In the genomic region with DNA sequence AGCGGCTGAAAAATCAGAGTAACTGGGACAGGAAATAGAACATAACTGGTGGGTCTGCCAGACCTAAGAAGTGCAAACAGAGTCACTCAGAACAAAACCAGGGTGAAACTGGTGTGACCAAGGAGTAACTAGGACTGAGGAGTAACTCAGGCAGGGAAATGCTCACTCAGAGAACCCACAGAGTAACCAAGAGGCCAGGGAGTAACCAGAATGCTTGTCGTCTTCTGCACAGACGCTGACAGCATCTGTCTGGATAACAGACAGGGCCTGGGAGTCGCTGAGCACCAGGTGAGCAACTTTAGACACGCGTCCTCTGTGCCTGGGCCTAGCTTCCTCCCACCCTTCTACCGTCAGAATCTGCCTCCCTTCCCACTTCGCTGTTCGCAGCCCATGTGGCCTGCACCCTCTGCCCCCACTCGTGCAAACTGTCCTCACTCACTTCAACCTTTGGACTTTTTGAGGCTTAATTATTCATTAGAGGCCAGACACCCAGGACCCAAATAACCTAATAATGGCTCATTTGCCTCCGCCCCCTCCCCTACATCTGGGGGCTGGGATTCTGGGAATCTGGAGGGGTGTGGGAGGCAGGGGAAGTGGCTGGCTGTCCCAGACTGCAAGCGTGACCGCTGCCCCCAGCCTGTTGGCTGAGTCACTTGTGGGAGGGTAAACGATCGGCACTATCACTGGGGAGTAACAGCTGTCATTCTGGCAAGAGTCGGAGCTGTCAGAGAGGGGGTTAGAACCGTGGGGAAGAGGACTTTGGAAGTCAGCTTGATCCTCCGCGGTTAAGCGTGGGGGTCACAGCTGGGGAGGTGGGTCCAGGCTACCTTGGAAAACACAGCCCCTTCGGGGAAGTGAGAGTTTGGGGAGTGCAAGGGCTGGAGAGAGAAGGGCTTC, we compare ENCODE assay signal across 9 cellular contexts. TPM values are rescaled to one million over a fixed set of nuclear protein-coding genes. Genes with fewer than 3 reads are reported as not detected.
A peak's percentile ranks its signal among the peaks of the same experiment; 100 is the strongest.
DNase-seq lines count a peak whose midpoint lies in the region; ATAC-seq, FAIRE-seq and TF ChIP-seq lines count a peak whose summit lies in the region.
"Had no signal": no experiment of that assay in that cellular context is flagged by ENCODE, and none has a peak within 500 bp of the region (broad histone marks: within the 10 kb centered on the region; RNA-seq: fewer than 3 reads in every experiment).

No MANE protein-coding gene starts in this region.

- peak; percentile 77 to 78 for ATAC-seq in CD4-positive, CD25-positive, alpha-beta regulatory T cell (ENCODE audit: low read depth in 2 of 2)
- peak; percentile 94 for ATAC-seq in GM19395 (IDR thresholded peaks at IDR 0.05; ENCODE audit: unreplicated experiment)
- peak; percentile 73 for ATAC-seq in HG03439 (IDR thresholded peaks at IDR 0.05; ENCODE audit: unreplicated experiment)
- ATAC-seq in SK-N-SH treated with all-trans-retinoic acid at 6 μM for 48 hours = peak; percentile 72

- H3K9me3 ChIP-seq in CD4-positive, CD25-positive, alpha-beta regulatory T cell (ENCODE audit: control insufficient read depth in 2 of 2, low read length in 2 of 2) = no peaks in the 10 kb centered on the region
- no peaks in the 10 kb centered on the region for H3K9me3 ChIP-seq in astrocyte (ENCODE audit: insufficient read depth, low read depth, low read length)
- H3K9me3 ChIP-seq: SJSA1 had no signal

- peak overlapping the region; percentile 93 to 99 (median 95) for H3K27ac Mint-ChIP-seq in CD4-positive, CD25-positive, alpha-beta regulatory T cell
- H3K27ac Mint-ChIP-seq in astrocyte (ENCODE audit: unreplicated experiment) = peak overlapping the region; percentile 94

- FAIRE-seq in astrocyte (lab: Jason Lieb, UNC) = no peak

- H3K27me3 Mint-ChIP-seq in CD4-positive, CD25-positive, alpha-beta regulatory T cell = no peaks in the 10 kb centered on the region
- H3K27me3 Mint-ChIP-seq in astrocyte (ENCODE audit: low read depth, unreplicated experiment) = peaks cover 21% of the 10 kb centered on the region

- peak overlapping the region; percentile 87 for H3K4me3 ChIP-seq in CD4-positive, CD25-positive, alpha-beta regulatory T cell (ENCODE audit: low read depth, low read length)
- H3K4me3 ChIP-seq in astrocyte (ENCODE audit: insufficient read depth, low read depth, low read length) = peak overlapping the region; percentile 52
- H3K4me3 ChIP-seq: SJSA1 had no signal

- H3K27ac ChIP-seq in CD4-positive, CD25-positive, alpha-beta regulatory T cell (ENCODE audit: insufficient read depth, low read length, poor library complexity, severe bottlenecking) = peak overlapping the region; percentile 79
- no peak overlapping the region for H3K27ac ChIP-seq in astrocyte (ENCODE audit: low read depth, low read length)
- H3K27ac ChIP-seq: SJSA1 had no signal

- peaks cover 0 to 1% (median 0%) of the 10 kb centered on the region in 7 donors for H3K9me3 Mint-ChIP-seq in CD4-positive, CD25-positive, alpha-beta regulatory T cell
- peaks cover 2% of the 10 kb centered on the region for H3K9me3 Mint-ChIP-seq in astrocyte (ENCODE audit: unreplicated experiment)

- peak overlapping the region; percentile 88 for H3K4me2 ChIP-seq in astrocyte (ENCODE audit: low read length)

- H3K9ac ChIP-seq in astrocyte (ENCODE audit: low read length) = peak overlapping the region; percentile 45

- H3K4me1 Mint-ChIP-seq in CD4-positive, CD25-positive, alpha-beta regulatory T cell = peaks cover 8 to 75% (median 28%) of the 10 kb centered on the region in 4 donors
- peaks cover 26% of the 10 kb centered on the region for H3K4me1 Mint-ChIP-seq in astrocyte (ENCODE audit: low read depth, unreplicated experiment)

- H3K79me2 ChIP-seq in astrocyte (ENCODE audit: insufficient read depth, low read length) = no peaks in the 10 kb centered on the region

- no peaks in the 10 kb centered on the region for H4K20me1 ChIP-seq in astrocyte (ENCODE audit: insufficient read depth, low read length)

- no peak for TF ChIP-seq CTCF in astrocyte (IDR thresholded peaks at IDR 0.05; ENCODE audit: insufficient read depth, low read depth, low read length)

- H3K27me3 ChIP-seq in CD4-positive, CD25-positive, alpha-beta regulatory T cell (ENCODE audit: control insufficient read depth, insufficient read depth, low read length) = no peaks in the 10 kb centered on the region
- H3K27me3 ChIP-seq in astrocyte (ENCODE audit: insufficient read depth, low read length) = no peaks in the 10 kb centered on the region
- H3K27me3 ChIP-seq: SJSA1 had no signal

- peaks cover 53% of the 10 kb centered on the region for H3K4me1 ChIP-seq in CD4-positive, CD25-positive, alpha-beta regulatory T cell (ENCODE audit: control insufficient read depth, insufficient read depth, low read length, poor library complexity, severe bottlenecking)
- peaks cover 15% of the 10 kb centered on the region for H3K4me1 ChIP-seq in astrocyte (ENCODE audit: insufficient read depth, low read length)

- peak; percentile 27 to 89 (median 76) for DNase-seq in CD4-positive, CD25-positive, alpha-beta regulatory T cell
- DNase-seq in astrocyte (ENCODE audit: low read depth) (peak; percentile 47), islet precursor cell (peak; percentile 91), NCI-H510A treated with DMSO at 0.1 percent for 48 hours (lab: John Stamatoyannopoulos, UW) (no peak)
- peak; percentile 31 to 53 for DNase-seq in stimulated activated CD4-positive, alpha-beta T cell treated with anti-CD3 and anti-CD28 coated beads, Interleukin-1b, Interleukin-23, amount 100 ng/mL, for 4 hours (ENCODE audit: low read depth in 2 of 2)

- H3K4me3 Mint-ChIP-seq in CD4-positive, CD25-positive, alpha-beta regulatory T cell = peak overlapping the region; percentile 89 to 96 (median 96)
- peak overlapping the region; percentile 82 for H3K4me3 Mint-ChIP-seq in astrocyte (ENCODE audit: unreplicated experiment)

- H2AFZ ChIP-seq in astrocyte (ENCODE audit: low read depth, low read length) = peak overlapping the region; percentile 83

- H3K36me3 Mint-ChIP-seq in CD4-positive, CD25-positive, alpha-beta regulatory T cell = peaks cover 17% of the 10 kb centered on the region
- no peaks in the 10 kb centered on the region for H3K36me3 Mint-ChIP-seq in astrocyte (ENCODE audit: low read depth, unreplicated experiment)

- H3K36me3 ChIP-seq in CD4-positive, CD25-positive, alpha-beta regulatory T cell (ENCODE audit: control insufficient read depth, insufficient read depth, low read length) = peaks cover 28% of the 10 kb centered on the region
- no peaks in the 10 kb centered on the region for H3K36me3 ChIP-seq in astrocyte (ENCODE audit: insufficient read depth, low read length)
- H3K36me3 ChIP-seq: SJSA1 had no signal

TF ChIP-seq in SK-N-SH treated with all-trans-retinoic acid at 6 μM for 48 hours, 23 proteins besides CTCF, POLR2A, EP300 and RAD21 (continues in another document):
- no peak for TF ChIP-seq ISL1 (CRISPR knock-in tag; IDR thresholded peaks at IDR 0.05)
- no peak for TF ChIP-seq ZC3H10 (CRISPR knock-in tag; IDR thresholded peaks at IDR 0.05)
- TF ChIP-seq, protein P1, sequence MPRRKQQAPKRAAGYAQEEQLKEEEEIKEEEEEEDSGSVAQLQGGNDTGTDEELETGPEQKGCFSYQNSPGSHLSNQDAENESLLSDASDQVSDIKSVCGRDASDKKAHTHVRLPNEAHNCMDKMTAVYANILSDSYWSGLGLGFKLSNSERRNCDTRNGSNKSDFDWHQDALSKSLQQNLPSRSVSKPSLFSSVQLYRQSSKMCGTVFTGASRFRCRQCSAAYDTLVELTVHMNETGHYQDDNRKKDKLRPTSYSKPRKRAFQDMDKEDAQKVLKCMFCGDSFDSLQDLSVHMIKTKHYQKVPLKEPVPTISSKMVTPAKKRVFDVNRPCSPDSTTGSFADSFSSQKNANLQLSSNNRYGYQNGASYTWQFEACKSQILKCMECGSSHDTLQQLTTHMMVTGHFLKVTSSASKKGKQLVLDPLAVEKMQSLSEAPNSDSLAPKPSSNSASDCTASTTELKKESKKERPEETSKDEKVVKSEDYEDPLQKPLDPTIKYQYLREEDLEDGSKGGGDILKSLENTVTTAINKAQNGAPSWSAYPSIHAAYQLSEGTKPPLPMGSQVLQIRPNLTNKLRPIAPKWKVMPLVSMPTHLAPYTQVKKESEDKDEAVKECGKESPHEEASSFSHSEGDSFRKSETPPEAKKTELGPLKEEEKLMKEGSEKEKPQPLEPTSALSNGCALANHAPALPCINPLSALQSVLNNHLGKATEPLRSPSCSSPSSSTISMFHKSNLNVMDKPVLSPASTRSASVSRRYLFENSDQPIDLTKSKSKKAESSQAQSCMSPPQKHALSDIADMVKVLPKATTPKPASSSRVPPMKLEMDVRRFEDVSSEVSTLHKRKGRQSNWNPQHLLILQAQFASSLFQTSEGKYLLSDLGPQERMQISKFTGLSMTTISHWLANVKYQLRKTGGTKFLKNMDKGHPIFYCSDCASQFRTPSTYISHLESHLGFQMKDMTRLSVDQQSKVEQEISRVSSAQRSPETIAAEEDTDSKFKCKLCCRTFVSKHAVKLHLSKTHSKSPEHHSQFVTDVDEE (CRISPR knock-in tag; IDR thresholded peaks at IDR 0.05) = no peak
- no peak for TF ChIP-seq GLIS3 (CRISPR knock-in tag; IDR thresholded peaks at IDR 0.05)
- TF ChIP-seq ZNF70 (CRISPR knock-in tag; IDR thresholded peaks at IDR 0.05) = no peak
- TF ChIP-seq PATZ1 (CRISPR knock-in tag; IDR thresholded peaks at IDR 0.05; ENCODE audit: borderline replicate concordance) = no peak
- no peak for TF ChIP-seq ZFP3 (CRISPR knock-in tag; IDR thresholded peaks at IDR 0.05)
- TF ChIP-seq RARB (CRISPR knock-in tag; IDR thresholded peaks at IDR 0.05) = no peak

RNA-seq across cellular contexts. Expression of gene AQP3, which starts 0.6 kb away (rescaled TPM):
- 140 TPM for total RNA-seq in CD4-positive, CD25-positive, alpha-beta regulatory T cell
- 100 to 1,000 TPM; 371 to 543 (median 391) TPM for polyA plus RNA-seq in CD4-positive, CD25-positive, alpha-beta regulatory T cell
- total RNA-seq in astrocyte = 3.2 and 4.6 TPM in 2 replicates
- total RNA-seq: SJSA1 had no signal

RNA-seq across cellular contexts. Expression of gene NOL6, which starts 27.0 kb away (rescaled TPM):
- 29.4 TPM for total RNA-seq in CD4-positive, CD25-positive, alpha-beta regulatory T cell
- 10 to 100 TPM; 13.4 to 20.5 (median 14.0) TPM for polyA plus RNA-seq in CD4-positive, CD25-positive, alpha-beta regulatory T cell
- total RNA-seq in astrocyte = 57.2 and 60.1 TPM in 2 replicates

RNA-seq across cellular contexts. Expression of gene AQP7, which starts 44.4 kb away (rescaled TPM):
- total RNA-seq in CD4-positive, CD25-positive, alpha-beta regulatory T cell = 0.47 TPM
- 1 to 10 TPM in 1 of 4 donors, under 1 TPM in 3; 0.15 to 1.0 (median 0.32) TPM for polyA plus RNA-seq in CD4-positive, CD25-positive, alpha-beta regulatory T cell
- total RNA-seq in astrocyte = 0.65 and 1.9 TPM in 2 replicates
- total RNA-seq: SJSA1 had no signal

Comparison
In these comparisons a context has a peak if more than half of its experiments do, and no peak if none do; other contexts are left out.
1. RNA of gene AQP3, which starts 0.6 kb away (total RNA-seq): 140 TPM in CD4-positive, CD25-positive, alpha-beta regulatory T cell (single experiment); 3.2 to 4.6 TPM in astrocyte; every median in the first group is over 10 times any median in the second.
2. Peak in every context shown above with its lines, with median percentiles within 50 percentile points of each other: ATAC-seq.